Comparison of ENCODE assay signal across 13 cellular contexts in genomic region chr12:51419473-51420228, GRCh38. TPM values are rescaled to one million over a fixed set of nuclear protein-coding genes. Genes with fewer than 3 reads are reported as not detected.
DNase-seq lines count a peak whose midpoint lies in the region; ATAC-seq, FAIRE-seq and TF ChIP-seq lines count a peak whose summit lies in the region.
"Had no signal": no experiment of that assay in that cellular context is flagged by ENCODE, and none has a peak within 500 bp of the region (broad histone marks: within the 10 kb centered on the region; RNA-seq: fewer than 3 reads in every experiment).

No MANE protein-coding gene starts in this region.

- H3K79me2 ChIP-seq in endothelial cell of umbilical vein (ENCODE audit: control insufficient read depth, insufficient read depth, low read length), result no peaks in the 10 kb centered on the region

- H2AFZ ChIP-seq in endothelial cell of umbilical vein (ENCODE audit: low read depth, low read length), result peak overlapping the region; percentile 6

- H3K27ac Mint-ChIP-seq in stimulated activated naive CD8-positive, alpha-beta T cell treated with anti-CD3 and anti-CD28 coated beads, Interleukin-15, amount 100 ng/mL, for 72 hours, result no peak overlapping the region
- H3K27ac Mint-ChIP-seq: activated naive CD8-positive, alpha-beta T cell treated with anti-CD3 and anti-CD28 coated beads, Interleukin-2, amount 10 ng/mL, durations not matched to agents 7 days and 5 days had no signal

- POLR2A ChIA-PET in A549 (lab: Yijun Ruan, JAX) (interaction anchor here (1.5 kb wide), 1 partner anchor 397 kb away, joined by 4 read pairs; no protein-coding TSS in a partner anchor), endothelial cell of umbilical vein (lab: Charles Lee) (no interaction called here)

- H3K4me3 ChIP-seq in A549 (no peak overlapping the region), endothelial cell of umbilical vein (replicated peaks in 1 of 3; ENCODE audit: insufficient read depth in 1 of 3, low read depth in 1 of 3, low read length in 3 of 3) (no peak overlapping the region)
- H3K4me3 ChIP-seq: GM12878, skin epidermis had no signal

- H3K27ac ChIP-seq in A549 (no peak overlapping the region), endothelial cell of umbilical vein (ENCODE audit: insufficient read depth, low read depth, low read length) (no peak overlapping the region)
- H3K27ac ChIP-seq: skin epidermis had no signal

- no TSS peak for BruUV-seq in endothelial cell of umbilical vein (replicated peaks; lab: Mats Ljungman, UMichigan)

- H3K27me3 ChIP-seq in endothelial cell of umbilical vein (ENCODE audit: control insufficient read depth in 2 of 2, insufficient read depth in 2 of 2, low read length in 2 of 2), result no peaks in the 10 kb centered on the region

- TF ChIP-seq POLR2A in A549 (IDR thresholded peaks at IDR 0.05; ENCODE audit: low read length) (no peak), endothelial cell of umbilical vein (IDR thresholded peaks at IDR 0.05; ENCODE audit: low read depth, low read length) (no peak)

- no peaks in the 10 kb centered on the region for H4K20me1 ChIP-seq in endothelial cell of umbilical vein (replicated peaks; ENCODE audit: control insufficient read depth, extremely low read depth, insufficient read depth, low read length)

- H3K4me3 Mint-ChIP-seq in stimulated activated naive CD8-positive, alpha-beta T cell treated with anti-CD3 and anti-CD28 coated beads, Interleukin-15, amount 100 ng/mL, for 72 hours, result no peak overlapping the region
- H3K4me3 Mint-ChIP-seq: activated naive CD8-positive, alpha-beta T cell treated with anti-CD3 and anti-CD28 coated beads, Interleukin-2, amount 10 ng/mL, durations not matched to agents 7 days and 5 days had no signal

- H3K9me3 ChIP-seq in A549 (no peaks in the 10 kb centered on the region), endothelial cell of umbilical vein (replicated peaks; ENCODE audit: control insufficient read depth, insufficient read depth, low read length) (no peaks in the 10 kb centered on the region)

- dilution Hi-C loops in endothelial cell of umbilical vein (cut with MboI; ENCODE audit: extremely low pct_ligation_motif_present, low sequenced_read_pairs), result no loop called here

- FAIRE-seq in A549 (lab: Jason Lieb, UNC) (no peak), endothelial cell of umbilical vein (lab: Jason Lieb, UNC) (no peak)
- FAIRE-seq: GM12878 had no signal

- TF ChIP-seq RAD21 in A549 (conservative IDR thresholded peaks at IDR 0.05 in 1 of 2, IDR thresholded peaks at IDR 0.05 in 1 of 2) (no peak), Ishikawa (IDR thresholded peaks at IDR 0.05; ENCODE audit: low read depth) (peak; percentile 21; the same call in 1 of the 2 replicates)

- ATAC-seq in A549 (peak in 1 of 2 experiments; percentile 37; a peak in 2 of 6 replicates), HG02623 (IDR thresholded peaks at IDR 0.05; ENCODE audit: unreplicated experiment) (no peak)
- ATAC-seq in stimulated activated naive CD8-positive, alpha-beta T cell treated with anti-CD3 and anti-CD28 coated beads, Interleukin-15, amount 100 ng/mL, for 72 hours, result no peak
- ATAC-seq: GM12878 had no signal

- no peaks in the 10 kb centered on the region for H3K36me3 ChIP-seq in endothelial cell of umbilical vein (ENCODE audit: control insufficient read depth in 2 of 2, extremely low read depth in 1 of 2, insufficient read depth in 2 of 2, low read length in 2 of 2)

- H3K9ac ChIP-seq in endothelial cell of umbilical vein (replicated peaks; ENCODE audit: extremely low read depth, insufficient read depth, low read length), result no peak overlapping the region

- H3K4me2 ChIP-seq in A549 (no peak overlapping the region), endothelial cell of umbilical vein (ENCODE audit: insufficient read depth, low read length) (no peak overlapping the region)

- no peaks in the 10 kb centered on the region for H3K27me3 Mint-ChIP-seq in stimulated activated naive CD8-positive, alpha-beta T cell treated with anti-CD3 and anti-CD28 coated beads, Interleukin-15, amount 100 ng/mL, for 72 hours

- H3K4me1 ChIP-seq in A549, result peaks cover 4% of the 10 kb centered on the region
- peaks cover 6% of the 10 kb centered on the region for H3K4me1 ChIP-seq in endothelial cell of umbilical vein (ENCODE audit: control insufficient read depth, extremely low read depth, insufficient read depth, low read length)

- DNase-seq in A549 (ENCODE audit: low read depth in 1 of 2, low spot score in 1 of 2) (peak; percentile 21 to 25), NCI-H774 (lab: John Stamatoyannopoulos, UW) (peak; percentile 81), endothelial cell of umbilical vein (ENCODE audit: low read depth, low spot score) (no peak), HPDE6-E6E7 (ENCODE audit: extremely low spot score) (no peak), NOMO-1 (lab: John Stamatoyannopoulos, UW; ENCODE audit: unreplicated experiment in 2 of 2) (no peak)
- no peak for DNase-seq in stimulated activated naive CD8-positive, alpha-beta T cell treated with anti-CD3 and anti-CD28 coated beads, Interleukin-15, amount 100 ng/mL, for 72 hours
- DNase-seq: activated CD4-positive, alpha-beta T cell treated with anti-CD3 and anti-CD28 coated beads for 4 hours; activated naive CD8-positive, alpha-beta T cell treated with anti-CD3 and anti-CD28 coated beads, Interleukin-2, amount 10 ng/mL, durations not matched to agents 7 days and 5 days; mesenchymal stem cell had no signal

- CTCF ChIA-PET in A549 (lab: Yijun Ruan, JAX), result interaction anchor here (0.9 to 11.1 kb wide), 25 partner anchors 8 to 654 kb away, joined by 3 to 245 read pairs (median 4); a partner anchor contains a TSS
- CTCF ChIA-PET in endothelial cell of umbilical vein (lab: Charles Lee), result interaction anchor here (0.6 to 10.5 kb wide), 21 partner anchors 10 to 503 kb away, joined by 3 to 140 read pairs (median 6); partner anchors contain the start of gene GALNT6

- TF ChIP-seq EP300 in A549 (IDR thresholded peaks at IDR 0.05), result no peak
- TF ChIP-seq EP300 in Ishikawa (IDR thresholded peaks at IDR 0.05; ENCODE audit: borderline replicate concordance), result no peak

- no peaks in the 10 kb centered on the region for H3K9me1 ChIP-seq in endothelial cell of umbilical vein (replicated peaks; ENCODE audit: control insufficient read depth, extremely low read depth, insufficient read depth, low read length)

- TF ChIP-seq CTCF in A549 (IDR thresholded peaks at IDR 0.05), result no peak
- TF ChIP-seq CTCF in endothelial cell of umbilical vein (IDR thresholded peaks at IDR 0.05; ENCODE audit: extremely low read depth in 1 of 2, insufficient read depth in 1 of 2, low read depth in 1 of 2, low read length in 2 of 2), result no peak

- H3K4me1 Mint-ChIP-seq in stimulated activated naive CD8-positive, alpha-beta T cell treated with anti-CD3 and anti-CD28 coated beads, Interleukin-15, amount 100 ng/mL, for 72 hours, result peaks cover 15% of the 10 kb centered on the region

- H3K9me3 Mint-ChIP-seq in stimulated activated naive CD8-positive, alpha-beta T cell treated with anti-CD3 and anti-CD28 coated beads, Interleukin-15, amount 100 ng/mL, for 72 hours, result no peaks in the 10 kb centered on the region
- H3K9me3 Mint-ChIP-seq: activated naive CD8-positive, alpha-beta T cell treated with anti-CD3 and anti-CD28 coated beads, Interleukin-2, amount 10 ng/mL, durations not matched to agents 7 days and 5 days had no signal

- intact Hi-C loops in endothelial cell of umbilical vein (cut with micrococcal nuclease), result loop anchor here (5.0 kb wide), 1 partner anchor 258 kb away; no protein-coding TSS in a partner anchor

- 28% methylated on average over 11 of the region's 11 CpGs for WGBS in A549 (ENCODE audit: missing lambda C conversion rate)

TF ChIP-seq in A549, 52 proteins besides CTCF, POLR2A, EP300 and RAD21 (continues in another document):
- no peak for TF ChIP-seq HEYL (CRISPR knock-in tag; IDR thresholded peaks at IDR 0.05)
- no peak for TF ChIP-seq ZSCAN20 (CRISPR knock-in tag; IDR thresholded peaks at IDR 0.05)

TF ChIP-seq in Ishikawa, 13 proteins besides CTCF, POLR2A, EP300 and RAD21 (continues in another document):
- no peak for TF ChIP-seq CEBPB (IDR thresholded peaks at IDR 0.05)

TF ChIP-seq in endothelial cell of umbilical vein, 7 proteins besides CTCF, POLR2A, EP300 and RAD21 (continues in another document):
- TF ChIP-seq GATA2 (IDR thresholded peaks at IDR 0.05; ENCODE audit: insufficient read depth, insufficient read length, low read depth, low read length), result no peak
- no peak for TF ChIP-seq MYC (IDR thresholded peaks at IDR 0.05; ENCODE audit: low read depth, low read length)
- no peak for TF ChIP-seq EZH2 (IDR thresholded peaks at IDR 0.05; ENCODE audit: borderline replicate concordance, low read depth, low read length, severe bottlenecking)

RNA-seq across cellular contexts. Expression of gene SLC4A8, which starts 5.0 kb away (rescaled TPM):
- 1.7 and 2.3 TPM in 2 replicates for polyA plus RNA-seq in A549 (2011; rRNA removed)
- 0.66 and 0.79 TPM in 2 replicates for polyA plus RNA-seq in A549 (2012; cell fraction: cytosol; rRNA removed)
- 1.3 and 2.0 TPM in 2 replicates for polyA plus RNA-seq in A549 (2012; cell fraction: nucleus; rRNA removed)
- 1.1 to 1.6 TPM (median 1.4 TPM) in 3 replicates for polyA plus RNA-seq in A549 (2017; fragmentation: RNase III; extraction: RNeasy Plus Mini Kit Qiagen cat#74134 plus additional on column Dnase treatment)
- polyA minus RNA-seq in A549 (2011; rRNA and poly(A)+ RNA removed), result 2.6 and 3.3 TPM in 2 replicates
- 7.1 and 9.7 TPM in 2 replicates for total RNA-seq in endothelial cell of umbilical vein
- polyA plus RNA-seq in endothelial cell of umbilical vein, result 3.0 and 4.7 TPM in 2 replicates
- 2.4 and 3.2 TPM in 2 replicates for polyA plus RNA-seq in endothelial cell of umbilical vein (2011; cell fraction: cytosol; rRNA removed)
- polyA plus RNA-seq in endothelial cell of umbilical vein (2011; cell fraction: nucleus; rRNA removed), result 6.9 and 7.4 TPM in 2 replicates
- polyA plus RNA-seq in endothelial cell of umbilical vein (2012), result 2.6 and 5.2 TPM in 2 replicates
- polyA minus RNA-seq in endothelial cell of umbilical vein, result 8.2 and 13.0 TPM in 2 replicates
- polyA minus RNA-seq in endothelial cell of umbilical vein (2011; cell fraction: cytosol; rRNA and poly(A)+ RNA removed), result not detected
- polyA minus RNA-seq in endothelial cell of umbilical vein (2011; cell fraction: nucleus; rRNA and poly(A)+ RNA removed), result 9.4 and 11.9 TPM in 2 replicates

RNA-seq across cellular contexts. Expression of gene GALNT6, which starts 28.4 kb away (rescaled TPM):
- polyA plus RNA-seq in A549 (2011; rRNA removed) (3.9 and 4.3 TPM in 2 replicates), A549 (2017; fragmentation: RNase III; extraction: RNeasy Plus Mini Kit Qiagen cat#74134 plus additional on column Dnase treatment) (2.9 to 4.1 TPM (median 3.6 TPM) in 3 replicates), endothelial cell of umbilical vein (13.8 and 18.7 TPM in 2 replicates)
- 3.0 and 3.3 TPM in 2 replicates for polyA plus RNA-seq in A549 (2012; cell fraction: cytosol; rRNA removed)
- polyA plus RNA-seq in A549 (2012; cell fraction: nucleus; rRNA removed), result 2.1 and 3.0 TPM in 2 replicates
- 4.6 and 6.6 TPM in 2 replicates for polyA minus RNA-seq in A549 (2011; rRNA and poly(A)+ RNA removed)
- 38.3 and 39.2 TPM in 2 replicates for total RNA-seq in endothelial cell of umbilical vein
- 18.8 and 20.6 TPM in 2 replicates for polyA plus RNA-seq in endothelial cell of umbilical vein (2011; cell fraction: cytosol; rRNA removed)
- 14.1 and 16.7 TPM in 2 replicates for polyA plus RNA-seq in endothelial cell of umbilical vein (2011; cell fraction: nucleus; rRNA removed)
- polyA plus RNA-seq in endothelial cell of umbilical vein (2012), result 24.9 and 66.5 TPM in 2 replicates
- polyA minus RNA-seq in endothelial cell of umbilical vein, result 22.0 and 25.6 TPM in 2 replicates
- polyA minus RNA-seq in endothelial cell of umbilical vein (2011; cell fraction: cytosol; rRNA and poly(A)+ RNA removed), result not detected
- polyA minus RNA-seq in endothelial cell of umbilical vein (2011; cell fraction: nucleus; rRNA and poly(A)+ RNA removed), result 13.3 and 16.1 TPM in 2 replicates

Comparison
In these comparisons a context has a peak if more than half of its experiments do, and no peak if none do; other contexts are left out.
1. DNase-seq: peak in A549 (2 of 2) and NCI-H774 (single experiment); none in endothelial cell of umbilical vein (single experiment), HPDE6-E6E7 (single experiment), stimulated activated naive CD8-positive, alpha-beta T cell treated with anti-CD3 and anti-CD28 coated beads, Interleukin-15, amount 100 ng/mL, for 72 hours (0 of 2) and NOMO-1 (0 of 2).